ENCODE assay signal across 8 cellular contexts in genomic region chr19:1942078-1942933, GRCh38. TPM values are rescaled to one million over a fixed set of nuclear protein-coding genes. Genes with fewer than 3 reads are reported as not detected.
A peak's percentile ranks its signal among the peaks of the same experiment; 100 is the strongest.
DNase-seq lines count a peak whose midpoint lies in the region; ATAC-seq and TF ChIP-seq lines count a peak whose summit lies in the region.

No MANE protein-coding gene starts in this region.

- 6% methylated on average over 15 of the region's 40 CpGs for WGBS in right lobe of liver (ENCODE audit: insufficient coverage, low coverage, low lambda C conversion rate, missing lambda C conversion rate)

- peak; percentile 41 for TF ChIP-seq POLR2A in GM19099 (IDR thresholded peaks at IDR 0.05; ENCODE audit: extremely low read depth, insufficient read length, low read depth)
- peak; percentile 30 for TF ChIP-seq POLR2A in right lobe of liver (IDR thresholded peaks at IDR 0.05)

- CTCF ChIA-PET in activated CD4-positive, alpha-beta memory T cell treated with anti-CD3 and anti-CD28 coated beads for 36 hours (lab: Charles Lee): interaction anchor here (0.9 to 3.3 kb wide), 6 partner anchors 11 to 78 kb away, joined by 3 to 19 read pairs (median 4); no protein-coding TSS in a partner anchor

- DNase-seq in AG10803 (ENCODE audit: low read depth) (peak; percentile 59), NCI-H2227 (lab: John Stamatoyannopoulos, UW; ENCODE audit: unreplicated experiment) (peak; percentile 68), dermis microvascular lymphatic vessel endothelial cell (ENCODE audit: low read depth in 2 of 2) (peak; percentile 57 to 88), right lobe of liver (peak; percentile 79 to 83 (median 83)), NCI-H187 treated with DMSO at 0.1 percent for 48 hours (lab: John Stamatoyannopoulos, UW) (no peak)
- DNase-seq in activated CD4-positive, alpha-beta memory T cell treated with anti-CD3 and anti-CD28 coated beads for 36 hours: peak; percentile 89
- peak in 2 of 3 experiments; percentile 47 to 75 for DNase-seq in stimulated activated CD4-positive, alpha-beta T cell treated with anti-CD3 and anti-CD28 coated beads, TNF-alpha, amount 100 ng/mL, for 24 hours (ENCODE audit: low read depth in 3 of 3)

- intact Hi-C loops in activated CD4-positive, alpha-beta memory T cell treated with anti-CD3 and anti-CD28 coated beads for 36 hours (cut with micrococcal nuclease): loop anchor here (1.0 to 2.0 kb wide), 2 partner anchors 37 to 154 kb away; partner anchors contain the start of genes ADAT3, IZUMO4, MOB3A and SCAMP4
- intact Hi-C loops in right lobe of liver (cut with DNase I): no loop called here

- TF ChIP-seq CTCF in AG10803 (conservative IDR thresholded peaks at IDR 0.05; ENCODE audit: low read length): no peak
- TF ChIP-seq CTCF in right lobe of liver (IDR thresholded peaks at IDR 0.05): no peak

- no peaks in the 10 kb centered on the region for H3K9me3 Mint-ChIP-seq in activated CD4-positive, alpha-beta memory T cell treated with anti-CD3 and anti-CD28 coated beads for 36 hours

- H3K4me3 Mint-ChIP-seq in activated CD4-positive, alpha-beta memory T cell treated with anti-CD3 and anti-CD28 coated beads for 36 hours: peak overlapping the region; percentile 84

- no peaks in the 10 kb centered on the region for H3K27me3 Mint-ChIP-seq in activated CD4-positive, alpha-beta memory T cell treated with anti-CD3 and anti-CD28 coated beads for 36 hours

- peak; percentile 60 to 75 (median 66) for ATAC-seq in right lobe of liver

- peaks cover 2% of the 10 kb centered on the region for H3K36me3 Mint-ChIP-seq in activated CD4-positive, alpha-beta memory T cell treated with anti-CD3 and anti-CD28 coated beads for 36 hours

- peak overlapping the region; percentile 58 to 92 (median 63) for H3K27ac ChIP-seq in right lobe of liver

- peaks cover 0 to 6% (median 2%) of the 10 kb centered on the region in 4 donors for H3K4me1 ChIP-seq in right lobe of liver

- H3K27ac Mint-ChIP-seq in activated CD4-positive, alpha-beta memory T cell treated with anti-CD3 and anti-CD28 coated beads for 36 hours: peak overlapping the region; percentile 94

- H3K4me3 ChIP-seq in AG10803 (ENCODE audit: low read length): peak overlapping the region; percentile 81
- H3K4me3 ChIP-seq in right lobe of liver: peak overlapping the region; percentile 34 to 85 (median 45)

- H3K36me3 ChIP-seq in right lobe of liver: no peaks in the 10 kb centered on the region

- no peaks in the 10 kb centered on the region for H3K9me3 ChIP-seq in right lobe of liver

- H3K27me3 ChIP-seq in right lobe of liver: no peaks in the 10 kb centered on the region

- POLR2A ChIA-PET in activated CD4-positive, alpha-beta memory T cell treated with anti-CD3 and anti-CD28 coated beads for 36 hours (lab: Charles Lee): interaction anchor here (1.1 kb wide), 1 partner anchor 66 kb away, joined by 3 read pairs; no protein-coding TSS in a partner anchor

- H3K4me1 Mint-ChIP-seq in activated CD4-positive, alpha-beta memory T cell treated with anti-CD3 and anti-CD28 coated beads for 36 hours (ENCODE audit: low read depth): peaks cover 30% of the 10 kb centered on the region

RNA-seq across cellular contexts. Expression of gene CSNK1G2, which starts 1.3 kb away (rescaled TPM):
- total RNA-seq in activated CD4-positive, alpha-beta memory T cell treated with anti-CD3 and anti-CD28 coated beads for 36 hours: 10 to 100 TPM; 63.7 to 66.2 TPM
- total RNA-seq in dermis microvascular lymphatic vessel endothelial cell (62.8 and 78.1 TPM in 2 replicates), right lobe of liver (10 to 100 TPM; 14.4 to 35.2 (median 22.6) TPM)

RNA-seq across cellular contexts. Expression of gene ADAT3, which starts 37.1 kb away (rescaled TPM):
- 1 to 10 TPM; 5.7 to 5.8 TPM for total RNA-seq in activated CD4-positive, alpha-beta memory T cell treated with anti-CD3 and anti-CD28 coated beads for 36 hours
- total RNA-seq in dermis microvascular lymphatic vessel endothelial cell (1.7 and 3.8 TPM in 2 replicates), right lobe of liver (1 to 10 TPM; 1.8 to 5.3 (median 2.7) TPM)

RNA-seq across cellular contexts. Expression of gene SCAMP4, which starts 37.1 kb away (rescaled TPM):
- 10 to 100 TPM; 24.2 to 28.4 TPM for total RNA-seq in activated CD4-positive, alpha-beta memory T cell treated with anti-CD3 and anti-CD28 coated beads for 36 hours
- total RNA-seq in dermis microvascular lymphatic vessel endothelial cell (18.2 and 37.9 TPM in 2 replicates), right lobe of liver (10 to 100 TPM; 22.1 to 60.6 (median 24.4) TPM)

RNA-seq across cellular contexts. Expression of gene ABHD17A, which starts 57.0 kb away (rescaled TPM):
- total RNA-seq in activated CD4-positive, alpha-beta memory T cell treated with anti-CD3 and anti-CD28 coated beads for 36 hours: 100 to 1,000 TPM; 108 to 110 TPM
- total RNA-seq in dermis microvascular lymphatic vessel endothelial cell (70.1 and 93.4 TPM in 2 replicates), right lobe of liver (10 to 100 TPM; 20.4 to 49.5 (median 23.5) TPM)
